ENCODE assay signal across 8 cellular contexts in the genomic region with DNA sequence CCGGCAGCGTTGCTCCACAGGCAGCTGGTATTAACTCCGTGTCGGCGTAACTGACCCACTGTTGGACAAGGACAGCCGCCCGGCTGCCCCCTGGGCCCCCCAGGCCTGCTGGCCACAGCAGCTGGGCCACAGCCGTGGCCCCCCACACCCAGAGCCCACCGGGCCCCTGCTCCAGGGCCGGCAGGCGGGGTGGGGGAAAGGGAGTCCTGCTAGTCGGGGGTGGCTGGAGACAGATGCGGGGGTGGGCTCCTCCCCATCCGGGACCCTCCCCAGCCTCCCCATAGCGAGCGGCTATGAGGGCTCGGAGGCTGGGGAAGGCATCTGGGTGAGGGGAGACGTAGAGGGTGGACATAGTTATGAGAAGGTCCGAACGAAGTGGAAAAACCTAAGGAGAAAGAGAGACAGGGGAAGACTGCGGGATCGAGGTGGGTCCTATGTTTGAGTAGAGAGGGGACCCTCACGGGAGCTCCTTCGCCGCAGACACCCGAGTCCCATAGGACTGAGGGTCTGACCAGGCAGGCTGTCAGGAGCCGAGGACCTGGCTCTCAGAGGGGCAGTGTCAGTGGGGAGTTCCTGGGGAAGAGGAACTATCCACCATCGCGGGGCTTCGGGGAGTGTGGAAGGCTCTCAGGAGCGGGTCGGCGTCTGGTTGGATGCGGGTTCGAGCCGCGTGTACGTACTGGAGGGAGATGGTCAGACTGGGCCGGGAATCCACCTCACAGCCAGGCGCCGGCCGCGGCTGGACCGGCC. TPM values are rescaled to one million over a fixed set of nuclear protein-coding genes. Genes with fewer than 3 reads are reported as not detected.
DNase-seq lines count a peak whose midpoint lies in the region; ATAC-seq and TF ChIP-seq lines count a peak whose summit lies in the region.

No MANE protein-coding gene starts in this region.

- 0 to 1% methylated on average over 38 to 44 of the region's 44 CpGs for WGBS in testis, 2 donors

- no peaks in the 10 kb centered on the region for H3K9me3 ChIP-seq in BE2C
- no peaks in the 10 kb centered on the region for H3K9me3 ChIP-seq in MG63
- H3K9me3 ChIP-seq in breast epithelium: no peaks in the 10 kb centered on the region
- H3K9me3 ChIP-seq in left lung: no peaks in the 10 kb centered on the region
- H3K9me3 ChIP-seq in testis: no peaks in the 10 kb centered on the region

- intact Hi-C loops in breast epithelium (cut with DNase I; ENCODE audit: low total_unique reads): no loop called here
- intact Hi-C loops in left lung (cut with DNase I): no loop called here
- intact Hi-C loops in testis (cut with DNase I; ENCODE audit: low total_unique reads): no loop called here

- peaks cover 38% of the 10 kb centered on the region for H3K36me3 ChIP-seq in BE2C
- peaks cover 8% of the 10 kb centered on the region for H3K36me3 ChIP-seq in MG63
- H3K36me3 ChIP-seq in breast epithelium: no peaks in the 10 kb centered on the region
- peaks cover 0 to 36% of the 10 kb centered on the region in 2 donors for H3K36me3 ChIP-seq in left lung
- no peaks in the 10 kb centered on the region for H3K36me3 ChIP-seq in testis (ENCODE audit: low read depth, missing control alignments)

- H3K4me3 ChIP-seq in BE2C (ENCODE audit: low read depth, low read length) (peak overlapping the region; percentile 100), MG63 (peak overlapping the region; percentile 85), breast epithelium (peak overlapping the region; percentile 74 to 88 (median 75)), left lung (peak overlapping the region; percentile 90 to 97), testis (peak overlapping the region; percentile 91 to 98)

- TF ChIP-seq CTCF in BE2C (IDR thresholded peaks at IDR 0.05; ENCODE audit: low read depth, low read length) (no peak), breast epithelium (IDR thresholded peaks at IDR 0.05) (no peak), left lung (IDR thresholded peaks at IDR 0.05) (no peak), testis (IDR thresholded peaks at IDR 0.05) (no peak)

- H3K4me1 ChIP-seq in BE2C (no peaks in the 10 kb centered on the region), breast epithelium (no peaks in the 10 kb centered on the region), left lung (peaks cover 15 to 45% of the 10 kb centered on the region in 2 donors), testis (peaks cover 13% of the 10 kb centered on the region)

- DNase-seq in BE2C (no peak), MG63 (no peak), breast epithelium (ENCODE audit: low spot score in 2 of 2) (no peak), left lung (peak; percentile 53 to 74), testis (no peak), midbrain (lab: John Stamatoyannopoulos, UW) (no peak), NCI-H2227 treated with DMSO at 0.1 percent for 48 hours (lab: John Stamatoyannopoulos, UW) (no peak)

- H3K27ac ChIP-seq in breast epithelium: peak overlapping the region; percentile 97 to 99
- peak overlapping the region; percentile 93 to 96 for H3K27ac ChIP-seq in left lung
- H3K27ac ChIP-seq in testis: peak overlapping the region; percentile 71 to 97

- ATAC-seq in GM19452 (IDR thresholded peaks at IDR 0.05; ENCODE audit: unreplicated experiment): peak; percentile 15
- ATAC-seq in left lung: peak; percentile 16

- H3K27me3 ChIP-seq in BE2C: no peaks in the 10 kb centered on the region
- H3K27me3 ChIP-seq in MG63: no peaks in the 10 kb centered on the region
- H3K27me3 ChIP-seq in breast epithelium: no peaks in the 10 kb centered on the region
- H3K27me3 ChIP-seq in left lung: no peaks in the 10 kb centered on the region
- no peaks in the 10 kb centered on the region for H3K27me3 ChIP-seq in testis

- no peak for TF ChIP-seq POLR2A in breast epithelium (IDR thresholded peaks at IDR 0.05)
- TF ChIP-seq POLR2A in testis (IDR thresholded peaks at IDR 0.05): no peak

RNA-seq across cellular contexts. Expression of a gene that starts 0.5 kb away (rescaled TPM):
- polyA plus RNA-seq in BE2C (2012; ENCODE audit: insufficient read depth, insufficient read length, low read depth): 287 TPM
- total RNA-seq in MG63 (2014; rRNA removed; shearing (Covaris generic); ENCODE audit: low replicate concordance): 58.8 and 107 TPM in 2 replicates
- total RNA-seq in breast epithelium (10 to 100 TPM; 19.2 to 35.4 (median 26.2) TPM), left lung (100 to 1,000 TPM in 1 of 2 donors, 10 to 100 TPM in 1; 43.6 to 103 TPM), testis (100 to 1,000 TPM in 1 of 2 donors, 10 to 100 TPM in 1; 94.8 to 131 TPM)
- 156 TPM for polyA plus RNA-seq in testis (ENCODE audit: insufficient read depth, low read depth, low replicate concordance)

RNA-seq across cellular contexts. Expression of a gene that starts 11.7 kb away (rescaled TPM):
- 100 TPM for polyA plus RNA-seq in BE2C (2012; ENCODE audit: insufficient read depth, insufficient read length, low read depth)
- 57.0 and 58.4 TPM in 2 replicates for total RNA-seq in MG63 (2014; rRNA removed; shearing (Covaris generic); ENCODE audit: low replicate concordance)
- total RNA-seq in breast epithelium (10 to 100 TPM; 28.7 to 39.7 (median 32.6) TPM), left lung (10 to 100 TPM; 38.7 to 51.5 TPM), testis (10 to 100 TPM; 43.3 to 49.6 TPM)
- polyA plus RNA-seq in testis (ENCODE audit: insufficient read depth, low read depth, low replicate concordance): 55.5 TPM

RNA-seq across cellular contexts. Expression of a gene that starts 17.9 kb away (rescaled TPM):
- 1.1 TPM for polyA plus RNA-seq in BE2C (2012; ENCODE audit: insufficient read depth, insufficient read length, low read depth)
- 0.13 and 0.84 TPM in 2 replicates for total RNA-seq in MG63 (2014; rRNA removed; shearing (Covaris generic); ENCODE audit: low replicate concordance)
- total RNA-seq in breast epithelium (1 to 10 TPM in 1 of 3 donors, under 1 TPM in 1, not detected in 1; under 0.01 to 1.6 TPM), left lung (1 to 10 TPM; 4.6 to 5.0 TPM), testis (1 to 10 TPM; 3.1 to 6.3 TPM)
- 2.7 TPM for polyA plus RNA-seq in testis (ENCODE audit: insufficient read depth, low read depth, low replicate concordance)

RNA-seq across cellular contexts. Expression of a gene that starts 20.0 kb away (rescaled TPM):
- 1.3 TPM for polyA plus RNA-seq in BE2C (2012; ENCODE audit: insufficient read depth, insufficient read length, low read depth)
- total RNA-seq in MG63 (2014; rRNA removed; shearing (Covaris generic); ENCODE audit: low replicate concordance): 0.33 and 0.39 TPM in 2 replicates
- total RNA-seq in breast epithelium (1 to 10 TPM; 1.3 to 1.9 (median 1.6) TPM), left lung (1 to 10 TPM in 1 of 2 donors, under 1 TPM in 1; 0.99 to 1.2 TPM), testis (10 to 100 TPM; 30.3 to 87.9 TPM)
- 103 TPM for polyA plus RNA-seq in testis (ENCODE audit: insufficient read depth, low read depth, low replicate concordance)

RNA-seq across cellular contexts. Expression of a gene that starts 20.3 kb away (rescaled TPM):
- 66.4 TPM for polyA plus RNA-seq in BE2C (2012; ENCODE audit: insufficient read depth, insufficient read length, low read depth)
- total RNA-seq in MG63 (2014; rRNA removed; shearing (Covaris generic); ENCODE audit: low replicate concordance): 32.5 and 71.8 TPM in 2 replicates
- total RNA-seq in breast epithelium: 100 to 1,000 TPM; 136 to 459 (median 202) TPM
- 100 to 1,000 TPM; 155 to 205 TPM for total RNA-seq in left lung
- total RNA-seq in testis: 100 to 1,000 TPM; 113 to 151 TPM
- polyA plus RNA-seq in testis (ENCODE audit: insufficient read depth, low read depth, low replicate concordance): 90.4 TPM

Comparison
In these comparisons a context has a peak if more than half of its experiments do, and no peak if none do; other contexts are left out.
1. DNase-seq: peak in left lung (2 of 2); none in BE2C (single experiment), MG63 (single experiment), breast epithelium (0 of 2), testis (single experiment), midbrain (single experiment) and NCI-H2227 treated with DMSO at 0.1 percent for 48 hours (single experiment).
2. Peak in every context shown above with its lines, with median percentiles within 50 percentile points of each other: H3K4me3 ChIP-seq and H3K27ac ChIP-seq.